Comparison of ENCODE assay signal across 1 cellular context in the genomic region with DNA sequence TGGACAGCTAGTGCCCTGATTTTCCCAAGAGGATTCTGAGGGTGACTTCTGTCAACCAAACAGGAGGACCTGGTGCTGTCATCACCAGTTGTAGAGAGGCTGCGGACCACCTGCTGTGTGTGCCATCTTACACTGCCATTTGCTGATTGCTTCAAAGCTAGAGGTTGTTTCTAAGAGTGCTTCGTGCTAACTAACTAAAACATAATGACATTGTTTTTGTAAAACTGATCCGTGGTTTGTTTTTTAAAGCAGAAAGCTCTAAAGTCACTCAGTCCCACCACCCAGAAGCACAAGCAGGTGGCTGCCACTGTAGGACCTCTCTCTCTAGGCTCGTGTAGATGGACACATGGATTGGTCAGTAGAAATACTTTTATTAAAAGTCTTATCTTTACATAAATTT.
A peak's percentile ranks its signal among the peaks of the same experiment; 100 is the strongest.
TF ChIP-seq lines count a peak whose summit lies in the region.

No MANE protein-coding gene starts in this region.

TF ChIP-seq in HEK293, 187 proteins besides CTCF, POLR2A, EP300 and RAD21 (continued from another document):
- TF ChIP-seq, protein P1, sequence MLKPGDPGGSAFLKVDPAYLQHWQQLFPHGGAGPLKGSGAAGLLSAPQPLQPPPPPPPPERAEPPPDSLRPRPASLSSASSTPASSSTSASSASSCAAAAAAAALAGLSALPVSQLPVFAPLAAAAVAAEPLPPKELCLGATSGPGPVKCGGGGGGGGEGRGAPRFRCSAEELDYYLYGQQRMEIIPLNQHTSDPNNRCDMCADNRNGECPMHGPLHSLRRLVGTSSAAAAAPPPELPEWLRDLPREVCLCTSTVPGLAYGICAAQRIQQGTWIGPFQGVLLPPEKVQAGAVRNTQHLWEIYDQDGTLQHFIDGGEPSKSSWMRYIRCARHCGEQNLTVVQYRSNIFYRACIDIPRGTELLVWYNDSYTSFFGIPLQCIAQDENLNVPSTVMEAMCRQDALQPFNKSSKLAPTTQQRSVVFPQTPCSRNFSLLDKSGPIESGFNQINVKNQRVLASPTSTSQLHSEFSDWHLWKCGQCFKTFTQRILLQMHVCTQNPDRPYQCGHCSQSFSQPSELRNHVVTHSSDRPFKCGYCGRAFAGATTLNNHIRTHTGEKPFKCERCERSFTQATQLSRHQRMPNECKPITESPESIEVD (tag by site-specific recombination; IDR thresholded peaks at IDR 0.05), result peak; percentile 58
- TF ChIP-seq ZNF114 (tag by site-specific recombination; IDR thresholded peaks at IDR 0.05) (no peak), OSR2 (tag by site-specific recombination; IDR thresholded peaks at IDR 0.05) (peak; percentile 79), MEIS1 (CRISPR knock-in tag; IDR thresholded peaks at IDR 0.05; ENCODE audit: borderline replicate concordance) (no peak), ZNF830 (tag by site-specific recombination; IDR thresholded peaks at IDR 0.05; ENCODE audit: low read depth) (no peak), ZBTB17 (tag by site-specific recombination; IDR thresholded peaks at IDR 0.05) (no peak), ZFP41 (tag by site-specific recombination; IDR thresholded peaks at IDR 0.05; ENCODE audit: borderline replicate concordance) (no peak), ZNF24 (tag by site-specific recombination; IDR thresholded peaks at IDR 0.05) (no peak), ZNF623 (tag by site-specific recombination; IDR thresholded peaks at IDR 0.05) (no peak), ZNF19 (tag by site-specific recombination; IDR thresholded peaks at IDR 0.05; ENCODE audit: low read depth) (no peak), ZNF501 (tag by site-specific recombination; IDR thresholded peaks at IDR 0.05) (no peak), OVOL3 (tag by site-specific recombination; IDR thresholded peaks at IDR 0.05) (no peak), ZSCAN23 (tag by site-specific recombination; IDR thresholded peaks at IDR 0.05) (no peak), ZFP37 (tag by site-specific recombination; IDR thresholded peaks at IDR 0.05) (no peak), KLF8 (tag by site-specific recombination; IDR thresholded peaks at IDR 0.05) (no peak), ZNF248 (tag by site-specific recombination; IDR thresholded peaks at IDR 0.05) (no peak)
- TF ChIP-seq, protein P2, sequence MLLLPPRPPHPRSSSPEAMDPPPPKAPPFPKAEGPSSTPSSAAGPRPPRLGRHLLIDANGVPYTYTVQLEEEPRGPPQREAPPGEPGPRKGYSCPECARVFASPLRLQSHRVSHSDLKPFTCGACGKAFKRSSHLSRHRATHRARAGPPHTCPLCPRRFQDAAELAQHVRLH (tag by site-specific recombination; IDR thresholded peaks at IDR 0.05), result no peak
- TF ChIP-seq, protein P3, sequence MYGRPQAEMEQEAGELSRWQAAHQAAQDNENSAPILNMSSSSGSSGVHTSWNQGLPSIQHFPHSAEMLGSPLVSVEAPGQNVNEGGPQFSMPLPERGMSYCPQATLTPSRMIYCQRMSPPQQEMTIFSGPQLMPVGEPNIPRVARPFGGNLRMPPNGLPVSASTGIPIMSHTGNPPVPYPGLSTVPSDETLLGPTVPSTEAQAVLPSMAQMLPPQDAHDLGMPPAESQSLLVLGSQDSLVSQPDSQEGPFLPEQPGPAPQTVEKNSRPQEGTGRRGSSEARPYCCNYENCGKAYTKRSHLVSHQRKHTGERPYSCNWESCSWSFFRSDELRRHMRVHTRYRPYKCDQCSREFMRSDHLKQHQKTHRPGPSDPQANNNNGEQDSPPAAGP (tag by site-specific recombination; IDR thresholded peaks at IDR 0.05), result 0 out of 2 replicates have a peak, but pooled peaks have one; percentile 22
- TF ChIP-seq, protein P4, sequence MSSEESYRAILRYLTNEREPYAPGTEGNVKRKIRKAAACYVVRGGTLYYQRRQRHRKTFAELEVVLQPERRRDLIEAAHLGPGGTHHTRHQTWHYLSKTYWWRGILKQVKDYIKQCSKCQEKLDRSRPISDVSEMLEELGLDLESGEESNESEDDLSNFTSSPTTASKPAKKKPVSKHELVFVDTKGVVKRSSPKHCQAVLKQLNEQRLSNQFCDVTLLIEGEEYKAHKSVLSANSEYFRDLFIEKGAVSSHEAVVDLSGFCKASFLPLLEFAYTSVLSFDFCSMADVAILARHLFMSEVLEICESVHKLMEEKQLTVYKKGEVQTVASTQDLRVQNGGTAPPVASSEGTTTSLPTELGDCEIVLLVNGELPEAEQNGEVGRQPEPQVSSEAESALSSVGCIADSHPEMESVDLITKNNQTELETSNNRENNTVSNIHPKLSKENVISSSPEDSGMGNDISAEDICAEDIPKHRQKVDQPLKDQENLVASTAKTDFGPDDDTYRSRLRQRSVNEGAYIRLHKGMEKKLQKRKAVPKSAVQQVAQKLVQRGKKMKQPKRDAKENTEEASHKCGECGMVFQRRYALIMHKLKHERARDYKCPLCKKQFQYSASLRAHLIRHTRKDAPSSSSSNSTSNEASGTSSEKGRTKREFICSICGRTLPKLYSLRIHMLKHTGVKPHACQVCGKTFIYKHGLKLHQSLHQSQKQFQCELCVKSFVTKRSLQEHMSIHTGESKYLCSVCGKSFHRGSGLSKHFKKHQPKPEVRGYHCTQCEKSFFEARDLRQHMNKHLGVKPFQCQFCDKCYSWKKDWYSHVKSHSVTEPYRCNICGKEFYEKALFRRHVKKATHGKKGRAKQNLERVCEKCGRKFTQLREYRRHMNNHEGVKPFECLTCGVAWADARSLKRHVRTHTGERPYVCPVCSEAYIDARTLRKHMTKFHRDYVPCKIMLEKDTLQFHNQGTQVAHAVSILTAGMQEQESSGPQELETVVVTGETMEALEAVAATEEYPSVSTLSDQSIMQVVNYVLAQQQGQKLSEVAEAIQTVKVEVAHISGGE (tag by site-specific recombination; conservative IDR thresholded peaks at IDR 0.05; ENCODE audit: low read depth), result no peak
- TF ChIP-seq, protein P5, sequence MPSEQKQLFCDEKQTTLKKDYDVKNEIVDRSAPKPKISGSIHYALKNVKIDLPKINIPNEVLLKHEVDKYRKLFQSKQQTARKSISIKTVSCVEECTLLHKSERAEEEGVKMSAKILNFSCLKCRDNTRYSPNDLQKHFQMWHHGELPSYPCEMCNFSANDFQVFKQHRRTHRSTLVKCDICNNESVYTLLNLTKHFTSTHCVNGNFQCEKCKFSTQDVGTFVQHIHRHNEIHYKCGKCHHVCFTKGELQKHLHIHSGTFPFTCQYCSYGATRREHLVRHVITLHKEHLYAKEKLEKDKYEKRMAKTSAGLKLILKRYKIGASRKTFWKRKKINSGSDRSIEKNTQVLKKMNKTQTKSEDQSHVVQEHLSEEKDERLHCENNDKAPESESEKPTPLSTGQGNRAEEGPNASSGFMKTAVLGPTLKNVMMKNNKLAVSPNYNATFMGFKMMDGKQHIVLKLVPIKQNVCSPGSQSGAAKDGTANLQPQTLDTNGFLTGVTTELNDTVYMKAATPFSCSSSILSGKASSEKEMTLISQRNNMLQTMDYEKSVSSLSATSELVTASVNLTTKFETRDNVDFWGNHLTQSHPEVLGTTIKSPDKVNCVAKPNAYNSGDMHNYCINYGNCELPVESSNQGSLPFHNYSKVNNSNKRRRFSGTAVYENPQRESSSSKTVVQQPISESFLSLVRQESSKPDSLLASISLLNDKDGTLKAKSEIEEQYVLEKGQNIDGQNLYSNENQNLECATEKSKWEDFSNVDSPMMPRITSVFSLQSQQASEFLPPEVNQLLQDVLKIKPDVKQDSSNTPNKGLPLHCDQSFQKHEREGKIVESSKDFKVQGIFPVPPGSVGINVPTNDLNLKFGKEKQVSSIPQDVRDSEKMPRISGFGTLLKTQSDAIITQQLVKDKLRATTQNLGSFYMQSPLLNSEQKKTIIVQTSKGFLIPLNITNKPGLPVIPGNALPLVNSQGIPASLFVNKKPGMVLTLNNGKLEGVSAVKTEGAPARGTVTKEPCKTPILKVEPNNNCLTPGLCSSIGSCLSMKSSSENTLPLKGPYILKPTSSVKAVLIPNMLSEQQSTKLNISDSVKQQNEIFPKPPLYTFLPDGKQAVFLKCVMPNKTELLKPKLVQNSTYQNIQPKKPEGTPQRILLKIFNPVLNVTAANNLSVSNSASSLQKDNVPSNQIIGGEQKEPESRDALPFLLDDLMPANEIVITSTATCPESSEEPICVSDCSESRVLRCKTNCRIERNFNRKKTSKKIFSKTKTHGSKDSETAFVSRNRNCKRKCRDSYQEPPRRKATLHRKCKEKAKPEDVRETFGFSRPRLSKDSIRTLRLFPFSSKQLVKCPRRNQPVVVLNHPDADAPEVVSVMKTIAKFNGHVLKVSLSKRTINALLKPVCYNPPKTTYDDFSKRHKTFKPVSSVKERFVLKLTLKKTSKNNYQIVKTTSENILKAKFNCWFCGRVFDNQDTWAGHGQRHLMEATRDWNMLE (tag by site-specific recombination; conservative IDR thresholded peaks at IDR 0.05; ENCODE audit: low read depth), result no peak
- TF ChIP-seq, protein P6, sequence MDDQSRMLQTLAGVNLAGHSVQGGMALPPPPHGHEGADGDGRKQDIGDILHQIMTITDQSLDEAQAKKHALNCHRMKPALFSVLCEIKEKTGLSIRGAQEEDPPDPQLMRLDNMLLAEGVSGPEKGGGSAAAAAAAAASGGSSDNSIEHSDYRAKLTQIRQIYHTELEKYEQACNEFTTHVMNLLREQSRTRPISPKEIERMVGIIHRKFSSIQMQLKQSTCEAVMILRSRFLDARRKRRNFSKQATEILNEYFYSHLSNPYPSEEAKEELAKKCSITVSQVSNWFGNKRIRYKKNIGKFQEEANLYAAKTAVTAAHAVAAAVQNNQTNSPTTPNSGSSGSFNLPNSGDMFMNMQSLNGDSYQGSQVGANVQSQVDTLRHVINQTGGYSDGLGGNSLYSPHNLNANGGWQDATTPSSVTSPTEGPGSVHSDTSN (CRISPR knock-in tag; IDR thresholded peaks at IDR 0.05), result no peak
- TF ChIP-seq, protein P7, sequence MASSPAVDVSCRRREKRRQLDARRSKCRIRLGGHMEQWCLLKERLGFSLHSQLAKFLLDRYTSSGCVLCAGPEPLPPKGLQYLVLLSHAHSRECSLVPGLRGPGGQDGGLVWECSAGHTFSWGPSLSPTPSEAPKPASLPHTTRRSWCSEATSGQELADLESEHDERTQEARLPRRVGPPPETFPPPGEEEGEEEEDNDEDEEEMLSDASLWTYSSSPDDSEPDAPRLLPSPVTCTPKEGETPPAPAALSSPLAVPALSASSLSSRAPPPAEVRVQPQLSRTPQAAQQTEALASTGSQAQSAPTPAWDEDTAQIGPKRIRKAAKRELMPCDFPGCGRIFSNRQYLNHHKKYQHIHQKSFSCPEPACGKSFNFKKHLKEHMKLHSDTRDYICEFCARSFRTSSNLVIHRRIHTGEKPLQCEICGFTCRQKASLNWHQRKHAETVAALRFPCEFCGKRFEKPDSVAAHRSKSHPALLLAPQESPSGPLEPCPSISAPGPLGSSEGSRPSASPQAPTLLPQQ (tag by site-specific recombination; IDR thresholded peaks at IDR 0.05), result 0 out of 2 replicates have a peak, but pooled peaks have one; percentile 14
